In genomic region chr18:69097349-69097748, GRCh38 we compare ENCODE assay signal across 14 cellular contexts.
DNase-seq lines count a peak whose midpoint lies in the region; ATAC-seq, FAIRE-seq and TF ChIP-seq lines count a peak whose summit lies in the region.
"Had no signal": no experiment of that assay in that cellular context is flagged by ENCODE, and none has a peak within 500 bp of the region (broad histone marks: within the 10 kb centered on the region; RNA-seq: fewer than 3 reads in every experiment).

No MANE protein-coding gene starts in this region.

- H3K4me3 Mint-ChIP-seq in osteocyte (ENCODE audit: unreplicated experiment), result no peak overlapping the region
- H3K4me3 Mint-ChIP-seq: mesothelial cell of epicardium, neural progenitor cell had no signal

- no peaks in the 10 kb centered on the region for H3K36me3 Mint-ChIP-seq in osteocyte (ENCODE audit: unreplicated experiment)
- H3K36me3 Mint-ChIP-seq: mesothelial cell of epicardium, neural progenitor cell had no signal

- H3K4me1 Mint-ChIP-seq in osteocyte (ENCODE audit: unreplicated experiment), result no peaks in the 10 kb centered on the region
- H3K4me1 Mint-ChIP-seq: mesothelial cell of epicardium, neural progenitor cell had no signal

- ATAC-seq in GM18519 (IDR thresholded peaks at IDR 0.05; ENCODE audit: low FRiP score, unreplicated experiment) (peak; percentile 64), GM21390 (IDR thresholded peaks at IDR 0.05; ENCODE audit: unreplicated experiment) (peak; percentile 69), HG02885 (IDR thresholded peaks at IDR 0.05; ENCODE audit: poor library complexity, unreplicated experiment) (peak; percentile 77), HG03457 (IDR thresholded peaks at IDR 0.05; ENCODE audit: unreplicated experiment) (peak; percentile 69), left colon (no peak)

- DNase-seq in left colon (no peak), SHP77 treated with DMSO at 0.1 percent for 48 hours (lab: John Stamatoyannopoulos, UW) (no peak), osteocyte (ENCODE audit: extremely low spot score, unreplicated experiment) (no peak), GM12892 (ENCODE audit: insufficient read length) (no peak)
- DNase-seq: COR-L47, NCI-H2029, SW 1271 had no signal

- no peak for TF ChIP-seq CTCF in osteocyte (IDR thresholded peaks at IDR 0.05)

- H3K9me3 Mint-ChIP-seq in osteocyte (ENCODE audit: unreplicated experiment), result no peaks in the 10 kb centered on the region
- H3K9me3 Mint-ChIP-seq: mesothelial cell of epicardium, neural progenitor cell had no signal

- intact Hi-C loops in left colon (cut with DNase I, micrococcal nuclease), result no loop called here

- no peak overlapping the region for H3K27ac Mint-ChIP-seq in osteocyte (ENCODE audit: unreplicated experiment)
- H3K27ac Mint-ChIP-seq: mesothelial cell of epicardium, neural progenitor cell had no signal

- H3K27me3 Mint-ChIP-seq in osteocyte (ENCODE audit: unreplicated experiment), result no peaks in the 10 kb centered on the region

- no peak for TF ChIP-seq POLR2A in GM12892 (IDR thresholded peaks at IDR 0.05; ENCODE audit: low read depth, low read length)

- no peak for FAIRE-seq in GM12892 (lab: Jason Lieb, UNC)
- FAIRE-seq: GM18507 had no signal
